ENCODE assay signal across 21 cellular contexts in the genomic region with DNA sequence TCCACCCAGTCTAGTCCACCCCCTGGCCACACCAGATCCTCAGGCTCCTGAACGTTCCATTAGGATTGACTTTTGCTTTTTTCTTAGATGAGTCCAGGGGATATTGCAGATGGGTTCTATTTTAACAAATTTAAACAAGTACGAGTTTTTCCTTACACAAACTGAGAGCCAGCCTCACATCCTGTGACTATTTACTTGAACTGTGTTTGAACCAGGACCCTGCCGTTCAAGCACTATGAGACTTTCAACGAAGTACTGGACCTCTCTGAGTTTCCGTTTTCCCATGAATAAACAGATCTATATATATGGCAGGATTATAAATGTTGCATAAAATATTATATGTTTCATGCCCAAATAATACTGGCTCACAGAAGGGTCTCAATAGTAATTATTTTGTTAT. TPM values are rescaled to one million over a fixed set of nuclear protein-coding genes. Genes with fewer than 3 reads are reported as not detected.
DNase-seq lines count a peak whose midpoint lies in the region; ATAC-seq and TF ChIP-seq lines count a peak whose summit lies in the region.
"Had no signal": no experiment of that assay in that cellular context is flagged by ENCODE, and none has a peak within 500 bp of the region (broad histone marks: within the 10 kb centered on the region; RNA-seq: fewer than 3 reads in every experiment).

No MANE protein-coding gene starts in this region.

- 6 to 26% methylated on average over 5 of the region's 5 CpGs for WGBS in gastroesophageal sphincter (ENCODE audit: low coverage in 1 of 2), 2 donors
- WGBS in psoas muscle, 3 donors = 71 to 82% (median 76%) methylated on average over 5 of the region's 5 CpGs

- TF ChIP-seq EP300 in gastroesophageal sphincter (IDR thresholded peaks at IDR 0.05) = no peak

- peak overlapping the region; percentile 5 to 76 (median 48) for H3K4me3 Mint-ChIP-seq in CD8-positive, alpha-beta memory T cell
- peak overlapping the region; percentile 20 for H3K4me3 Mint-ChIP-seq in activated T-helper 1 cell treated with anti-CD3 and anti-CD28 coated beads, Interleukin-12 subunit alpha, Interleukin-12 subunit beta, Interleukin-2, Interleukin-4 antibody, amounts not matched to agents 30 ng/mL and 10 ng/mL and 1 ng/mL, durations not matched to agents 14 hours and 24 hours and 36 hours
- H3K4me3 Mint-ChIP-seq: T-helper 1 cell treated with Interleukin-12 subunit alpha and Interleukin-12 subunit beta and Interleukin-4 antibody, amounts not matched to agents 30 μg/mL and 1 μg/mL, for 36 hours had no signal

- H3K9me3 ChIP-seq in CD8-positive, alpha-beta memory T cell (ENCODE audit: low read length) = no peaks in the 10 kb centered on the region
- H3K9me3 ChIP-seq in gastroesophageal sphincter = no peaks in the 10 kb centered on the region
- H3K9me3 ChIP-seq in psoas muscle = no peaks in the 10 kb centered on the region
- no peaks in the 10 kb centered on the region for H3K9me3 ChIP-seq in BE2C
- H3K9me3 ChIP-seq: Caco-2 had no signal

- peaks cover 5% of the 10 kb centered on the region for H3K27me3 ChIP-seq in CD8-positive, alpha-beta memory T cell (ENCODE audit: insufficient read depth, low read length, poor library complexity, severe bottlenecking)
- H3K27me3 ChIP-seq in gastroesophageal sphincter (no peaks in the 10 kb centered on the region), rectal smooth muscle tissue (ENCODE audit: control insufficient read depth, insufficient read depth, low read length) (no peaks in the 10 kb centered on the region), psoas muscle (ENCODE audit: insufficient read depth in 3 of 3, low read length in 2 of 3) (peaks cover 0 to 35% (median 9%) of the 10 kb centered on the region in 3 donors), BE2C (peaks cover 9% of the 10 kb centered on the region; the same call in 1 of the 2 replicates)

- intact Hi-C loops in activated T-helper 1 cell treated with anti-CD3 and anti-CD28 coated beads, Interleukin-12 subunit alpha, Interleukin-12 subunit beta, Interleukin-2, Interleukin-4 antibody, amounts not matched to agents 30 ng/mL and 10 ng/mL and 1 ng/mL, durations not matched to agents 14 hours and 24 hours and 36 hours (cut with micrococcal nuclease) = no loop called here
- intact Hi-C loops in psoas muscle (cut with DNase I) = no loop called here

- H3K4me3 ChIP-seq in CD8-positive, alpha-beta memory T cell (ENCODE audit: low read length) = no peak overlapping the region
- H3K4me3 ChIP-seq in gastroesophageal sphincter = no peak overlapping the region
- H3K4me3 ChIP-seq in rectal smooth muscle tissue (ENCODE audit: low read length) = no peak overlapping the region
- H3K4me3 ChIP-seq in psoas muscle = no peak overlapping the region
- no peak overlapping the region for H3K4me3 ChIP-seq in BE2C (ENCODE audit: low read depth, low read length)
- H3K4me3 ChIP-seq: GM12878 had no signal

- CTCF ChIA-PET in CD8-positive, alpha-beta memory T cell (lab: Charles Lee) = interaction anchor here (0.8 to 1.2 kb wide), 2 partner anchors 8 to 320 kb away, joined by 3 read pairs; no protein-coding TSS in a partner anchor

- H3K9me3 Mint-ChIP-seq in CD8-positive, alpha-beta memory T cell = peaks cover 0 to 3% (median 0%) of the 10 kb centered on the region in 5 donors
- H3K9me3 Mint-ChIP-seq in activated T-helper 1 cell treated with anti-CD3 and anti-CD28 coated beads, Interleukin-12 subunit alpha, Interleukin-12 subunit beta, Interleukin-2, Interleukin-4 antibody, amounts not matched to agents 30 ng/mL and 10 ng/mL and 1 ng/mL, durations not matched to agents 14 hours and 24 hours and 36 hours = no peaks in the 10 kb centered on the region
- H3K9me3 Mint-ChIP-seq: activated naive CD4-positive, alpha-beta T cell treated with anti-CD3 and anti-CD28 coated beads for 36 hours; T-helper 1 cell treated with Interleukin-12 subunit alpha and Interleukin-12 subunit beta and Interleukin-4 antibody, amounts not matched to agents 30 μg/mL and 1 μg/mL, for 36 hours had no signal

- no peak overlapping the region for H3K9ac ChIP-seq in rectal smooth muscle tissue (ENCODE audit: low read length)

- ATAC-seq in gastroesophageal sphincter (no peak), psoas muscle (no peak), HG02981 (IDR thresholded peaks at IDR 0.05; ENCODE audit: unreplicated experiment) (no peak)
- ATAC-seq: effector memory CD8-positive, alpha-beta T cell; GM12878; Right ventricle myocardium inferior had no signal

- H3K4me1 Mint-ChIP-seq in CD8-positive, alpha-beta memory T cell = peaks cover 10 to 16% (median 14%) of the 10 kb centered on the region in 3 donors
- H3K4me1 Mint-ChIP-seq in activated T-helper 1 cell treated with anti-CD3 and anti-CD28 coated beads, Interleukin-12 subunit alpha, Interleukin-12 subunit beta, Interleukin-2, Interleukin-4 antibody, amounts not matched to agents 30 ng/mL and 10 ng/mL and 1 ng/mL, durations not matched to agents 14 hours and 24 hours and 36 hours (ENCODE audit: low read depth) = no peaks in the 10 kb centered on the region

- no peaks in the 10 kb centered on the region for H3K4me1 ChIP-seq in CD8-positive, alpha-beta memory T cell (ENCODE audit: insufficient read depth, low read length)
- H3K4me1 ChIP-seq in gastroesophageal sphincter (peaks cover 8 to 69% (median 13%) of the 10 kb centered on the region in 3 donors), rectal smooth muscle tissue (ENCODE audit: control insufficient read depth, insufficient read depth, low read length) (peaks cover 38% of the 10 kb centered on the region), psoas muscle (no peaks in the 10 kb centered on the region), BE2C (peaks cover 5% of the 10 kb centered on the region; the same call in 1 of the 2 replicates)

- no peak for DNase-seq in CD8-positive, alpha-beta memory T cell
- DNase-seq in activated T-helper 1 cell treated with anti-CD3 and anti-CD28 coated beads, Interleukin-12 subunit alpha, Interleukin-12 subunit beta, Interleukin-2, Interleukin-4 antibody, amounts not matched to agents 30 ng/mL and 10 ng/mL and 1 ng/mL, durations not matched to agents 14 hours and 24 hours and 36 hours (ENCODE audit: low spot score) = no peak
- DNase-seq in psoas muscle = no peak
- DNase-seq in GM19238 (ENCODE audit: insufficient read length, low spot score) = no peak
- DNase-seq in BE2C = no peak
- DNase-seq: activated CD8-positive, alpha-beta memory T cell treated with anti-CD3 and anti-CD28 coated beads, Interleukin-2, amount 50 U/mL, for 4 hours; activated naive CD4-positive, alpha-beta T cell treated with anti-CD3 and anti-CD28 coated beads for 36 hours; Caco-2; central memory CD4-positive, alpha-beta T cell; effector memory CD8-positive, alpha-beta T cell; H7; NCI-H1694 treated with DMSO at 0.1 percent for 48 hours; NCI-H446 treated with DMSO at 0.1 percent for 48 hours; stimulated activated CD4-positive, alpha-beta T cell treated with anti-CD3 and anti-CD28 coated beads, Interleukin-12 subunit alpha, Interleukin-12 subunit beta, amount 100 ng/mL, for 4 hours; stimulated activated naive CD4-positive, alpha-beta T cell treated with Interleukin-2 at 50 U/mL for 16 hours had no signal

- no peak for TF ChIP-seq POLR2A in gastroesophageal sphincter (IDR thresholded peaks at IDR 0.05)

- H3K27ac ChIP-seq in CD8-positive, alpha-beta memory T cell (ENCODE audit: low read depth, low read length) = no peak overlapping the region
- H3K27ac ChIP-seq in gastroesophageal sphincter = peak overlapping the region; percentile 91 to 98 (median 96)
- peak overlapping the region; percentile 95 for H3K27ac ChIP-seq in rectal smooth muscle tissue (ENCODE audit: low read depth, low read length)
- H3K27ac ChIP-seq in psoas muscle = no peak overlapping the region

- no peak for TF ChIP-seq CTCF in gastroesophageal sphincter (IDR thresholded peaks at IDR 0.05)
- no peak for TF ChIP-seq CTCF in psoas muscle (IDR thresholded peaks at IDR 0.05)
- TF ChIP-seq CTCF in BE2C (IDR thresholded peaks at IDR 0.05; ENCODE audit: low read depth, low read length) = no peak

- no peaks in the 10 kb centered on the region for H3K36me3 ChIP-seq in CD8-positive, alpha-beta memory T cell (ENCODE audit: insufficient read depth, low read length)
- H3K36me3 ChIP-seq in gastroesophageal sphincter (no peaks in the 10 kb centered on the region), rectal smooth muscle tissue (ENCODE audit: control insufficient read depth, insufficient read depth, low read length) (no peaks in the 10 kb centered on the region), psoas muscle (ENCODE audit: insufficient read depth in 1 of 2, low read depth in 1 of 2) (no peaks in the 10 kb centered on the region), BE2C (no peaks in the 10 kb centered on the region)

- no peak overlapping the region for H3K27ac Mint-ChIP-seq in CD8-positive, alpha-beta memory T cell
- no peak overlapping the region for H3K27ac Mint-ChIP-seq in activated T-helper 1 cell treated with anti-CD3 and anti-CD28 coated beads, Interleukin-12 subunit alpha, Interleukin-12 subunit beta, Interleukin-2, Interleukin-4 antibody, amounts not matched to agents 30 ng/mL and 10 ng/mL and 1 ng/mL, durations not matched to agents 14 hours and 24 hours and 36 hours
- H3K27ac Mint-ChIP-seq: activated naive CD4-positive, alpha-beta T cell treated with anti-CD3 and anti-CD28 coated beads for 36 hours; effector memory CD8-positive, alpha-beta T cell; T-helper 1 cell treated with Interleukin-12 subunit alpha and Interleukin-12 subunit beta and Interleukin-4 antibody, amounts not matched to agents 30 μg/mL and 1 μg/mL, for 36 hours had no signal

- H3K36me3 Mint-ChIP-seq in CD8-positive, alpha-beta memory T cell = no peaks in the 10 kb centered on the region
- H3K36me3 Mint-ChIP-seq in activated T-helper 1 cell treated with anti-CD3 and anti-CD28 coated beads, Interleukin-12 subunit alpha, Interleukin-12 subunit beta, Interleukin-2, Interleukin-4 antibody, amounts not matched to agents 30 ng/mL and 10 ng/mL and 1 ng/mL, durations not matched to agents 14 hours and 24 hours and 36 hours (ENCODE audit: low read depth) = no peaks in the 10 kb centered on the region

- H3K27me3 Mint-ChIP-seq in CD8-positive, alpha-beta memory T cell = peaks cover 17 to 63% of the 10 kb centered on the region in 2 donors
- H3K27me3 Mint-ChIP-seq in activated T-helper 1 cell treated with anti-CD3 and anti-CD28 coated beads, Interleukin-12 subunit alpha, Interleukin-12 subunit beta, Interleukin-2, Interleukin-4 antibody, amounts not matched to agents 30 ng/mL and 10 ng/mL and 1 ng/mL, durations not matched to agents 14 hours and 24 hours and 36 hours (ENCODE audit: insufficient read depth) = peaks cover 48% of the 10 kb centered on the region

- POLR2A ChIA-PET in CD8-positive, alpha-beta memory T cell (lab: Charles Lee) = no interaction called here

RNA-seq across cellular contexts. Expression of gene METTL24, which starts 1.4 kb away (rescaled TPM):
- total RNA-seq in CD8-positive, alpha-beta memory T cell = under 1 TPM in 1 of 2 experiments, not detected in 1; 0.35 TPM
- 0.98 TPM for polyA plus RNA-seq in CD8-positive, alpha-beta memory T cell
- not detected in 2 replicates for total RNA-seq in activated T-helper 1 cell treated with anti-CD3 and anti-CD28 coated beads, Interleukin-12 subunit alpha, Interleukin-12 subunit beta, Interleukin-2, Interleukin-4 antibody, amounts not matched to agents 30 ng/mL and 10 ng/mL and 1 ng/mL, durations not matched to agents 14 hours and 24 hours and 36 hours
- total RNA-seq in gastroesophageal sphincter (10 to 100 TPM; 18.6 to 33.6 (median 24.4) TPM), psoas muscle (not detected)
- under 1 TPM in 1 of 3 donors, not detected in 2; 0.04 TPM for polyA plus RNA-seq in psoas muscle
- not detected for polyA plus RNA-seq in BE2C (2012; ENCODE audit: insufficient read depth, insufficient read length, low read depth)
- total RNA-seq: activated naive CD4-positive, alpha-beta T cell treated with anti-CD3 and anti-CD28 coated beads for 36 hours; Caco-2; GM12878 had no signal

RNA-seq across cellular contexts. Expression of gene DDO, which starts 55.8 kb away (rescaled TPM):
- not detected for total RNA-seq in CD8-positive, alpha-beta memory T cell
- polyA plus RNA-seq in CD8-positive, alpha-beta memory T cell = not detected
- not detected in 2 replicates for total RNA-seq in activated T-helper 1 cell treated with anti-CD3 and anti-CD28 coated beads, Interleukin-12 subunit alpha, Interleukin-12 subunit beta, Interleukin-2, Interleukin-4 antibody, amounts not matched to agents 30 ng/mL and 10 ng/mL and 1 ng/mL, durations not matched to agents 14 hours and 24 hours and 36 hours
- 1 to 10 TPM; 1.4 to 3.6 (median 2.3) TPM for total RNA-seq in gastroesophageal sphincter
- 1 to 10 TPM; 2.7 to 9.7 (median 4.8) TPM for total RNA-seq in psoas muscle
- polyA plus RNA-seq in psoas muscle = 1 to 10 TPM; 1.7 to 9.7 (median 4.8) TPM
- polyA plus RNA-seq in BE2C (2012; ENCODE audit: insufficient read depth, insufficient read length, low read depth) = 0.82 TPM
- total RNA-seq: activated naive CD4-positive, alpha-beta T cell treated with anti-CD3 and anti-CD28 coated beads for 36 hours; Caco-2; H7 had no signal

Comparison
In these comparisons a context has a peak if more than half of its experiments do, and no peak if none do; other contexts are left out.
1. H3K27ac ChIP-seq: peak in gastroesophageal sphincter (4 of 4) and rectal smooth muscle tissue (single experiment); none in CD8-positive, alpha-beta memory T cell (single experiment) and psoas muscle (single experiment).
2. RNA of gene METTL24, which starts 1.4 kb away (total RNA-seq): 18.6 to 33.6 TPM in gastroesophageal sphincter; 0.35 TPM in CD8-positive, alpha-beta memory T cell, not detected in psoas muscle and not detected in activated T-helper 1 cell treated with anti-CD3 and anti-CD28 coated beads, Interleukin-12 subunit alpha, Interleukin-12 subunit beta, Interleukin-2, Interleukin-4 antibody, amounts not matched to agents 30 ng/mL and 10 ng/mL and 1 ng/mL, durations not matched to agents 14 hours and 24 hours and 36 hours; every median in the first group is over 10 times any median in the second.